Comparison of ENCODE assay signal across 18 cellular contexts in the genomic region with DNA sequence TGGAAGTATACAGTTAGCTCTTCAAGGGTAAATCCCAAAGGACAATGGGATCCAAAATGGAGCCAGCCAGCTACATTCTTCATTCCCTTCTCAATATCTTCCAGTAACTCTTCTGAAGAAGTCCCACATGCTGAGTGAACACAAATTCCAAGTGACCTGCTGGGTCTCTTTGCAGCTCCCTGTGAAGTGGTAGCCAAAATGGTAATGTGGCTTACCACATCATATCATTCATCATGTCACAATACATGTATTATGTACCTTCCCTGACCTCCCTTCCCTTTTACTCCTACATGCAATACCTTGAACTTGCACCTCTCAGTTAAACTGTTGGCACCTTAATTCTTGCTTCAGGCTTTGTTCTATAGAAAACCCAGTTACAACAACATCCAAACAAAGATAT.
DNase-seq lines count a peak whose midpoint lies in the region; ATAC-seq, FAIRE-seq and TF ChIP-seq lines count a peak whose summit lies in the region.
"Had no signal": no experiment of that assay in that cellular context is flagged by ENCODE, and none has a peak within 500 bp of the region (broad histone marks: within the 10 kb centered on the region; RNA-seq: fewer than 3 reads in every experiment).

No MANE protein-coding gene starts in this region.

- no peaks in the 10 kb centered on the region for H3K79me2 ChIP-seq in astrocyte (ENCODE audit: insufficient read depth, low read length)
- H3K79me2 ChIP-seq: hepatocyte had no signal

- H3K36me3 ChIP-seq in astrocyte (ENCODE audit: insufficient read depth, low read length): no peaks in the 10 kb centered on the region
- H3K36me3 ChIP-seq in prostate gland: no peaks in the 10 kb centered on the region

- no peak for FAIRE-seq in astrocyte (lab: Jason Lieb, UNC)

- peaks cover 3% of the 10 kb centered on the region for H3K36me3 Mint-ChIP-seq in astrocyte (ENCODE audit: low read depth, unreplicated experiment)

- no peak overlapping the region for H3K27ac Mint-ChIP-seq in astrocyte (ENCODE audit: unreplicated experiment)

- no peak overlapping the region for H3K4me3 Mint-ChIP-seq in astrocyte (ENCODE audit: unreplicated experiment)
- H3K4me3 Mint-ChIP-seq: T-helper 2 cell treated with Interferon-gamma antibody and Interleukin-4, amounts not matched to agents 5 μg/mL and 100 μg/mL, for 36 hours had no signal

- H3K4me1 ChIP-seq in astrocyte (ENCODE audit: insufficient read depth, low read length): no peaks in the 10 kb centered on the region
- peaks cover 5% of the 10 kb centered on the region for H3K4me1 ChIP-seq in prostate gland (replicated peaks)
- H3K4me1 ChIP-seq: psoas muscle had no signal

- H3K27me3 Mint-ChIP-seq in astrocyte (ENCODE audit: low read depth, unreplicated experiment): no peaks in the 10 kb centered on the region

- no peak overlapping the region for H3K27ac ChIP-seq in astrocyte (ENCODE audit: low read depth, low read length)
- H3K27ac ChIP-seq in prostate gland: no peak overlapping the region
- H3K27ac ChIP-seq: dorsolateral prefrontal cortex, hepatocyte, KMS-11, psoas muscle had no signal

- peak; percentile 32 to 58 for ATAC-seq in activated CD4-positive, CD25-positive, alpha-beta regulatory T cell treated with anti-CD3 and anti-CD28 coated beads, Interleukin-2, amount 50 U/mL, for 24 hours
- ATAC-seq: psoas muscle had no signal

- DNase-seq in activated CD4-positive, CD25-positive, alpha-beta regulatory T cell treated with anti-CD3 and anti-CD28 coated beads, Interleukin-2, amount 50 U/mL, for 72 hours: no peak
- peak; percentile 63 for DNase-seq in MV-4-11 (lab: John Stamatoyannopoulos, UW)
- peak; percentile 63 for DNase-seq in astrocyte (ENCODE audit: low read depth)
- peak; percentile 62 for DNase-seq in smooth muscle cell of the brain vasculature (ENCODE audit: low read depth, low spot score)
- DNase-seq in NCI-H1105 (lab: John Stamatoyannopoulos, UW): no peak
- DNase-seq in HUDEP-2 (lab: John Stamatoyannopoulos, UW; ENCODE audit: unreplicated experiment in 76 of 76): no peak
- no peak for DNase-seq in prostate gland (ENCODE audit: low spot score)
- DNase-seq: activated CD4-positive, alpha-beta T cell treated with anti-CD3 and anti-CD28 coated beads for 4 hours; activated T-cell treated with anti-CD3 and anti-CD28 coated beads, Interleukin-2, amount 50 U/mL, for 1 hour; anterior cingulate cortex; dorsolateral prefrontal cortex; kidney glomerular epithelial cell; NCI-H1930; psoas muscle had no signal

- no peak for TF ChIP-seq POLR2A in prostate gland (IDR thresholded peaks at IDR 0.05)

- peaks cover 5% of the 10 kb centered on the region for H3K9me3 Mint-ChIP-seq in astrocyte (ENCODE audit: unreplicated experiment)

- H3K4me3 ChIP-seq in astrocyte (ENCODE audit: insufficient read depth, low read depth, low read length) (no peak overlapping the region), prostate gland (no peak overlapping the region)
- H3K4me3 ChIP-seq: dorsolateral prefrontal cortex, hepatocyte, psoas muscle had no signal

- no peak overlapping the region for H3K9ac ChIP-seq in astrocyte (ENCODE audit: low read length)
- H3K9ac ChIP-seq: KMS-11 had no signal

- H3K9me3 ChIP-seq in astrocyte (ENCODE audit: insufficient read depth, low read depth, low read length) (no peaks in the 10 kb centered on the region), prostate gland (no peaks in the 10 kb centered on the region)
- H3K9me3 ChIP-seq: psoas muscle had no signal

- H3K4me1 Mint-ChIP-seq in astrocyte (ENCODE audit: low read depth, unreplicated experiment): peaks cover 6% of the 10 kb centered on the region

- no peaks in the 10 kb centered on the region for H4K20me1 ChIP-seq in astrocyte (ENCODE audit: insufficient read depth, low read length)

- H2AFZ ChIP-seq in astrocyte (ENCODE audit: low read depth, low read length): no peak overlapping the region
- H2AFZ ChIP-seq: hepatocyte had no signal

- intact Hi-C loops in prostate gland (cut with DNase I): no loop called here

- no peak overlapping the region for H3K4me2 ChIP-seq in astrocyte (ENCODE audit: low read length)
- H3K4me2 ChIP-seq: hepatocyte, KMS-11 had no signal

- H3K27me3 ChIP-seq in astrocyte (ENCODE audit: insufficient read depth, low read length): no peaks in the 10 kb centered on the region
- H3K27me3 ChIP-seq in prostate gland (replicated peaks; ENCODE audit: insufficient read depth): no peaks in the 10 kb centered on the region
- H3K27me3 ChIP-seq: dorsolateral prefrontal cortex, hepatocyte had no signal

- TF ChIP-seq CTCF in astrocyte (IDR thresholded peaks at IDR 0.05; ENCODE audit: insufficient read depth, low read depth, low read length) (no peak), prostate gland (IDR thresholded peaks at IDR 0.05) (no peak)

Comparison
In these comparisons a context has a peak if more than half of its experiments do, and no peak if none do; other contexts are left out.
1. DNase-seq: peak in MV-4-11 (single experiment), astrocyte (single experiment) and smooth muscle cell of the brain vasculature (single experiment); none in activated CD4-positive, CD25-positive, alpha-beta regulatory T cell treated with anti-CD3 and anti-CD28 coated beads, Interleukin-2, amount 50 U/mL, for 72 hours (single experiment), NCI-H1105 (single experiment), HUDEP-2 (0 of 76) and prostate gland (single experiment).